Comparison of ENCODE assay signal across 8 cellular contexts in the genomic region with DNA sequence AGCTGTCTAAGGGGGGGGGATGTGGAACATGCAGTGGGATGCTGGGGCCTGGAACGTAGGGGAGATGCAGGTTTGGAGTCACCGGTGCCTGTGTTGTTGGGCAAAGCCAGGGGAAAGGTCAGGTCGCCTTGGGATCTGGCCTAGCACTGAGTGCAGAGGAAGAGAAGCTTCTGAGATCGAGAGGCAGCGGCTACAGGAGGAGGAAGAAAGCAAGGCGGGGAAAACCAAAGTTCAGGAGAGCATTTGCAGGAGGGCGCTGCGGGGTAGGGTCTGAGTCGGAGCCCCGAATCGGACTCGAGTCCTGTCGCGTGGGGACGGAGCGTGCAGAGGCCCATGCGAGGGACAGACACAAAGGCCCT. TPM values are rescaled to one million over a fixed set of nuclear protein-coding genes. Genes with fewer than 3 reads are reported as not detected.
A peak's percentile ranks its signal among the peaks of the same experiment; 100 is the strongest.
DNase-seq lines count a peak whose midpoint lies in the region; ATAC-seq and TF ChIP-seq lines count a peak whose summit lies in the region.

No MANE protein-coding gene starts in this region.

- H3K9me3 ChIP-seq in left lung (no peaks in the 10 kb centered on the region), tibial nerve (no peaks in the 10 kb centered on the region)

- intact Hi-C loops in activated naive CD4-positive, alpha-beta T cell treated with anti-CD3 and anti-CD28 coated beads for 36 hours (cut with micrococcal nuclease), result loop anchor here (2.0 to 5.0 kb wide), 5 partner anchors 36 to 556 kb away; a partner anchor contains a TSS
- intact Hi-C loops in left lung (cut with DNase I), result no loop called here

- no peak for TF ChIP-seq POLR2A in tibial nerve (IDR thresholded peaks at IDR 0.05)

- no peak for DNase-seq in activated naive CD4-positive, alpha-beta T cell treated with anti-CD3 and anti-CD28 coated beads for 36 hours
- no peak for DNase-seq in activated naive CD4-positive, alpha-beta T cell treated with anti-CD3 and anti-CD28 coated beads, Interleukin-2, amount 50 U/mL, for 16 hours
- DNase-seq in activated naive CD8-positive, alpha-beta T cell treated with anti-CD3 and anti-CD28 coated beads for 36 hours, result no peak
- DNase-seq in left lung (no peak), tibial nerve (ENCODE audit: low spot score in 2 of 2) (no peak), DMS 273 treated with DMSO at 0.1 percent for 48 hours (lab: John Stamatoyannopoulos, UW) (no peak)

- WGBS in tibial nerve, 2 donors, result 15 to 19% methylated on average over 17 of the region's 17 CpGs

- H3K27ac ChIP-seq in left lung, result peak overlapping the region; percentile 92 to 96
- peak overlapping the region; percentile 96 to 100 (median 96) for H3K27ac ChIP-seq in tibial nerve

- TF ChIP-seq EP300 in tibial nerve (IDR thresholded peaks at IDR 0.05), result no peak

- H3K4me3 ChIP-seq in left lung, result peak overlapping the region; percentile 82 to 88
- H3K4me3 ChIP-seq in tibial nerve, result peak overlapping the region; percentile 73 to 83 (median 80)

- peaks cover 18 to 43% of the 10 kb centered on the region in 2 donors for H3K4me1 ChIP-seq in left lung
- H3K4me1 ChIP-seq in tibial nerve, result peaks cover 0 to 50% (median 24%) of the 10 kb centered on the region in 4 donors

- H3K27me3 ChIP-seq in left lung, result peaks cover 0 to 33% of the 10 kb centered on the region in 2 donors
- H3K27me3 ChIP-seq in tibial nerve, result no peaks in the 10 kb centered on the region

- peaks cover 6% of the 10 kb centered on the region for H3K36me3 Mint-ChIP-seq in activated naive CD4-positive, alpha-beta T cell treated with anti-CD3 and anti-CD28 coated beads for 36 hours (ENCODE audit: low read depth)
- peaks cover 31% of the 10 kb centered on the region for H3K36me3 Mint-ChIP-seq in activated naive CD8-positive, alpha-beta T cell treated with anti-CD3 and anti-CD28 coated beads for 36 hours

- CTCF ChIA-PET in activated naive CD4-positive, alpha-beta T cell treated with anti-CD3 and anti-CD28 coated beads for 36 hours (lab: Charles Lee), result interaction anchor here (1.0 to 5.2 kb wide), 13 partner anchors 9 to 202 kb away, joined by 4 to 77 read pairs (median 14); a partner anchor contains a TSS

- H3K27ac Mint-ChIP-seq in activated naive CD4-positive, alpha-beta T cell treated with anti-CD3 and anti-CD28 coated beads for 36 hours, result peak overlapping the region; percentile 65
- peak overlapping the region; percentile 62 for H3K27ac Mint-ChIP-seq in activated naive CD8-positive, alpha-beta T cell treated with anti-CD3 and anti-CD28 coated beads for 36 hours

- ATAC-seq in left lung (no peak), GM19463 (IDR thresholded peaks at IDR 0.05; ENCODE audit: unreplicated experiment) (no peak), HG03280 (IDR thresholded peaks at IDR 0.05; ENCODE audit: unreplicated experiment) (no peak)

- no peak for TF ChIP-seq CTCF in left lung (IDR thresholded peaks at IDR 0.05)
- no peak for TF ChIP-seq CTCF in tibial nerve (IDR thresholded peaks at IDR 0.05)

- no peaks in the 10 kb centered on the region for H3K36me3 ChIP-seq in left lung
- H3K36me3 ChIP-seq in tibial nerve, result no peaks in the 10 kb centered on the region

- no peaks in the 10 kb centered on the region for H3K9me3 Mint-ChIP-seq in activated naive CD4-positive, alpha-beta T cell treated with anti-CD3 and anti-CD28 coated beads for 36 hours
- H3K9me3 Mint-ChIP-seq in activated naive CD8-positive, alpha-beta T cell treated with anti-CD3 and anti-CD28 coated beads for 36 hours, result no peaks in the 10 kb centered on the region

- peaks cover 63% of the 10 kb centered on the region for H3K4me1 Mint-ChIP-seq in activated naive CD4-positive, alpha-beta T cell treated with anti-CD3 and anti-CD28 coated beads for 36 hours (ENCODE audit: low read depth)
- peaks cover 55% of the 10 kb centered on the region for H3K4me1 Mint-ChIP-seq in activated naive CD8-positive, alpha-beta T cell treated with anti-CD3 and anti-CD28 coated beads for 36 hours

- H3K4me3 Mint-ChIP-seq in activated naive CD4-positive, alpha-beta T cell treated with anti-CD3 and anti-CD28 coated beads for 36 hours, result peak overlapping the region; percentile 71
- H3K4me3 Mint-ChIP-seq in activated naive CD8-positive, alpha-beta T cell treated with anti-CD3 and anti-CD28 coated beads for 36 hours, result peak overlapping the region; percentile 75

- H3K27me3 Mint-ChIP-seq in activated naive CD4-positive, alpha-beta T cell treated with anti-CD3 and anti-CD28 coated beads for 36 hours (ENCODE audit: low read depth), result no peaks in the 10 kb centered on the region
- H3K27me3 Mint-ChIP-seq in activated naive CD8-positive, alpha-beta T cell treated with anti-CD3 and anti-CD28 coated beads for 36 hours, result no peaks in the 10 kb centered on the region

RNA-seq across cellular contexts. Expression of a gene that starts 1.0 kb away (rescaled TPM):
- 100 to 1,000 TPM; 117 to 136 TPM for total RNA-seq in activated naive CD4-positive, alpha-beta T cell treated with anti-CD3 and anti-CD28 coated beads for 36 hours
- 100 to 1,000 TPM; 156 to 162 TPM for total RNA-seq in activated naive CD8-positive, alpha-beta T cell treated with anti-CD3 and anti-CD28 coated beads for 36 hours
- total RNA-seq in left lung, result 100 to 1,000 TPM in 1 of 2 donors, 10 to 100 TPM in 1; 64.9 to 121 TPM
- 100 to 1,000 TPM; 127 to 165 (median 144) TPM for total RNA-seq in tibial nerve
